In genomic region chr10:21521910-21522533, GRCh38 we compare ENCODE assay signal across 16 cellular contexts. TPM values are rescaled to one million over a fixed set of nuclear protein-coding genes. Genes with fewer than 3 reads are reported as not detected.
DNase-seq lines count a peak whose midpoint lies in the region; ATAC-seq and TF ChIP-seq lines count a peak whose summit lies in the region.
"Had no signal": no experiment of that assay in that cellular context is flagged by ENCODE, and none has a peak within 500 bp of the region (broad histone marks: within the 10 kb centered on the region; RNA-seq: fewer than 3 reads in every experiment).

No MANE protein-coding gene starts in this region.

- no peaks in the 10 kb centered on the region for H3K9me3 Mint-ChIP-seq in endodermal cell
- H3K9me3 Mint-ChIP-seq: activated CD4-positive, alpha-beta T cell treated with anti-CD3 and anti-CD28 coated beads, Interleukin-2, amount 10 ng/mL, durations not matched to agents 7 days and 5 days had no signal

- H4K8ac ChIP-seq in neuronal stem cell (ENCODE audit: low read depth, low read length) = no peak overlapping the region

- no peak overlapping the region for H4K91ac ChIP-seq in neuronal stem cell (ENCODE audit: low read depth, low read length, poor library complexity)

- H3K4me3 Mint-ChIP-seq in endodermal cell = no peak overlapping the region
- H3K4me3 Mint-ChIP-seq: activated CD4-positive, alpha-beta T cell treated with anti-CD3 and anti-CD28 coated beads, Interleukin-2, amount 10 ng/mL, durations not matched to agents 7 days and 5 days had no signal

- no peaks in the 10 kb centered on the region for H3K27me3 Mint-ChIP-seq in endodermal cell (ENCODE audit: insufficient read depth)

- no peak overlapping the region for H3K23ac ChIP-seq in neuronal stem cell (ENCODE audit: low read depth, low read length, poor library complexity)

- H3K9ac ChIP-seq in HUES48 (ENCODE audit: low read depth, low read length) = no peak overlapping the region
- no peak overlapping the region for H3K9ac ChIP-seq in endodermal cell (ENCODE audit: extremely low read depth, low read length, poor library complexity, severe bottlenecking)
- H3K9ac ChIP-seq in neuronal stem cell (ENCODE audit: low read depth, low read length, poor library complexity) = no peak overlapping the region

- H3K4me3 ChIP-seq in ACC112 (ENCODE audit: low read depth, low read length) (peak overlapping the region; percentile 11; the same call in 1 of the 2 replicates), HUES48 (ENCODE audit: low read depth, low read length) (peak overlapping the region; percentile 7; the same call in 1 of the 2 replicates), endodermal cell (ENCODE audit: low read length) (peak overlapping the region; percentile 69), neuronal stem cell (ENCODE audit: low read length in 2 of 2) (peak overlapping the region in 1 of 2 donors; percentile 16), gastroesophageal sphincter (no peak overlapping the region)

- H3K9me3 ChIP-seq in HUES48 (ENCODE audit: control insufficient read depth, insufficient read depth, low read length) (no peaks in the 10 kb centered on the region), endodermal cell (ENCODE audit: control insufficient read depth, low read length) (no peaks in the 10 kb centered on the region), neuronal stem cell (replicated peaks in 1 of 2; ENCODE audit: control insufficient read depth in 2 of 2, insufficient read depth in 1 of 2, low read depth in 1 of 2, low read length in 2 of 2) (no peaks in the 10 kb centered on the region), gastroesophageal sphincter (no peaks in the 10 kb centered on the region)

- no peak for TF ChIP-seq POLR2A in gastroesophageal sphincter (IDR thresholded peaks at IDR 0.05)
- no peak for TF ChIP-seq POLR2A in GM18505 (IDR thresholded peaks at IDR 0.05; ENCODE audit: borderline replicate concordance, extremely low read depth, insufficient read depth, insufficient read length)

- no peak overlapping the region for H3K4me2 ChIP-seq in neuronal stem cell (ENCODE audit: insufficient read depth, low read length, poor library complexity, severe bottlenecking)

- H3K27me3 ChIP-seq in ACC112 (ENCODE audit: insufficient read depth, low read length) (no peaks in the 10 kb centered on the region), HUES48 (ENCODE audit: control insufficient read depth, insufficient read depth, low read length) (peaks cover 37% of the 10 kb centered on the region), endodermal cell (ENCODE audit: control insufficient read depth, insufficient read depth, low read length, poor library complexity, severe bottlenecking) (no peaks in the 10 kb centered on the region), neuronal stem cell (ENCODE audit: control insufficient read depth in 3 of 3, insufficient read depth in 3 of 3, low read depth in 1 of 3, low read length in 3 of 3) (no peaks in the 10 kb centered on the region), gastroesophageal sphincter (no peaks in the 10 kb centered on the region)

- H3K36me3 ChIP-seq in ACC112 (ENCODE audit: insufficient read depth, low read length) (no peaks in the 10 kb centered on the region), HUES48 (ENCODE audit: control insufficient read depth, insufficient read depth, low read length) (no peaks in the 10 kb centered on the region), endodermal cell (ENCODE audit: control insufficient read depth, insufficient read depth, low read length) (peaks cover 10% of the 10 kb centered on the region), neuronal stem cell (replicated peaks in 1 of 2; ENCODE audit: control insufficient read depth in 2 of 2, insufficient read depth in 2 of 2, low read length in 2 of 2) (no peaks in the 10 kb centered on the region), gastroesophageal sphincter (no peaks in the 10 kb centered on the region)

- H3K4ac ChIP-seq in neuronal stem cell (ENCODE audit: low read length) = no peak overlapping the region

- H2AK5ac ChIP-seq in neuronal stem cell (ENCODE audit: low read depth, low read length) = no peak overlapping the region

- peaks cover 48% of the 10 kb centered on the region for H3K4me1 Mint-ChIP-seq in endodermal cell

- DNase-seq in endodermal cell (peak; percentile 38), neuronal stem cell (ENCODE audit: low spot score) (no peak), cerebellar nuclear complex (lab: John Stamatoyannopoulos, UW) (no peak), NCI-H774 (lab: John Stamatoyannopoulos, UW) (no peak)
- DNase-seq: activated CD4-positive, alpha-beta T cell treated with anti-CD3 and anti-CD28 coated beads, Interleukin-2, amount 10 ng/mL, durations not matched to agents 7 days and 5 days; activated CD8-positive, alpha-beta memory T cell treated with anti-CD3 and anti-CD28 coated beads, Interleukin-2, amount 50 U/mL, for 48 hours; activated gamma-delta T cell; amniotic stem cell; foreskin melanocyte; NCI-H2029; NCI-H510A treated with DMSO at 0.1 percent for 48 hours; PC-3 had no signal

- TF ChIP-seq CTCF in endodermal cell (conservative IDR thresholded peaks at IDR 0.05) (no peak), gastroesophageal sphincter (IDR thresholded peaks at IDR 0.05) (no peak)

- no peak overlapping the region for H2BK120ac ChIP-seq in neuronal stem cell (ENCODE audit: low read depth, low read length)

- no peak overlapping the region for H3K14ac ChIP-seq in neuronal stem cell (ENCODE audit: low read length)

- no peak overlapping the region for H2BK12ac ChIP-seq in neuronal stem cell (ENCODE audit: low read length)

- H3K36me3 Mint-ChIP-seq in endodermal cell (ENCODE audit: low read depth) = peaks cover 10% of the 10 kb centered on the region

- no peak for TF ChIP-seq EP300 in gastroesophageal sphincter (IDR thresholded peaks at IDR 0.05)

- H2BK5ac ChIP-seq in neuronal stem cell (ENCODE audit: low read length) = no peak overlapping the region

- no peak overlapping the region for H2BK15ac ChIP-seq in neuronal stem cell (ENCODE audit: low read length)

- no peaks in the 10 kb centered on the region for H3K79me2 ChIP-seq in ACC112 (ENCODE audit: control insufficient read depth, insufficient read depth, low read length, unreplicated experiment)

- H3K4me1 ChIP-seq in ACC112 (ENCODE audit: control insufficient read depth, insufficient read depth, low read length, unreplicated experiment) (peaks cover 25% of the 10 kb centered on the region), HUES48 (ENCODE audit: control insufficient read depth, insufficient read depth, low read length) (peaks cover 65% of the 10 kb centered on the region), endodermal cell (ENCODE audit: control insufficient read depth, insufficient read depth, low read length) (peaks cover 26% of the 10 kb centered on the region), neuronal stem cell (ENCODE audit: control insufficient read depth in 2 of 2, insufficient read depth in 1 of 2, low read depth in 1 of 2, low read length in 2 of 2) (peaks cover 6 to 30% of the 10 kb centered on the region in 2 donors), gastroesophageal sphincter (peaks cover 0 to 61% (median 4%) of the 10 kb centered on the region in 3 donors)

- H3K27ac ChIP-seq in ACC112 (ENCODE audit: low read depth, low read length) = no peak overlapping the region
- H3K27ac ChIP-seq in HUES48 (ENCODE audit: low read depth, low read length) = peak overlapping the region; percentile 99
- peak overlapping the region; percentile 34 for H3K27ac ChIP-seq in endodermal cell (ENCODE audit: low read depth, low read length)
- peak overlapping the region; percentile 78 for H3K27ac ChIP-seq in neuronal stem cell (replicated peaks; ENCODE audit: low read length)
- peak overlapping the region in 2 of 4 donors; percentile 98 to 99 for H3K27ac ChIP-seq in gastroesophageal sphincter

- WGBS in endodermal cell (ENCODE audit: insufficient coverage in 1 of 2, insufficient read length in 1 of 2), 2 experiments = 72% methylated on average over 2 of the region's 4 CpGs; no CpG with 5 or more reads in 1 of the 2 experiments
- WGBS in neuronal stem cell (ENCODE audit: extremely low coverage in 2 of 2, insufficient read length in 2 of 2, insufficient replicate concordance in 1 of 2), 2 donors = no CpG with 5 or more reads among the region's 4 CpGs
- 50 to 64% methylated on average over 4 of the region's 4 CpGs for WGBS in gastroesophageal sphincter (ENCODE audit: low coverage in 1 of 2), 2 donors

- no peak overlapping the region for H3K27ac Mint-ChIP-seq in endodermal cell
- H3K27ac Mint-ChIP-seq: activated CD4-positive, alpha-beta T cell treated with anti-CD3 and anti-CD28 coated beads, Interleukin-2, amount 10 ng/mL, durations not matched to agents 7 days and 5 days had no signal

- ATAC-seq in gastroesophageal sphincter (no peak), GM18505 (IDR thresholded peaks at IDR 0.05; ENCODE audit: unreplicated experiment) (no peak)
- ATAC-seq: PC-3 had no signal

- H3K18ac ChIP-seq in neuronal stem cell (ENCODE audit: low read length) = no peak overlapping the region

- H2AFZ ChIP-seq in ACC112 (ENCODE audit: low read length, unreplicated experiment) (peak overlapping the region; percentile 30), neuronal stem cell (ENCODE audit: low read length) (no peak overlapping the region)

- H3K79me1 ChIP-seq in neuronal stem cell (ENCODE audit: low read depth, low read length) = no peaks in the 10 kb centered on the region

RNA-seq across cellular contexts. Expression of gene SKIDA1, which starts 3.5 kb away (rescaled TPM):
- 10 to 100 TPM in 1 of 2 donors, 1 to 10 TPM in 1; 6.4 to 12.0 TPM for total RNA-seq in endodermal cell
- polyA plus RNA-seq in endodermal cell (2013, experiment 1 of 2) = 33.0 TPM
- polyA plus RNA-seq in endodermal cell (2013, experiment 2 of 2) = 33.2 TPM
- polyA plus RNA-seq in neuronal stem cell (2013, experiment 1 of 2) = 57.0 TPM
- polyA plus RNA-seq in neuronal stem cell (2013, experiment 2 of 2) = 57.0 TPM
- 1 to 10 TPM in 2 of 4 donors, under 1 TPM in 2; 0.74 to 6.5 (median 2.1) TPM for total RNA-seq in gastroesophageal sphincter

RNA-seq across cellular contexts. Expression of gene MLLT10, which starts 12.0 kb away (rescaled TPM):
- 10 to 100 TPM; 55.8 to 62.9 TPM for total RNA-seq in endodermal cell
- 48.0 TPM for polyA plus RNA-seq in endodermal cell (2013, experiment 1 of 2)
- polyA plus RNA-seq in endodermal cell (2013, experiment 2 of 2) = 47.7 TPM
- 43.4 TPM for polyA plus RNA-seq in neuronal stem cell (2013, experiment 1 of 2)
- polyA plus RNA-seq in neuronal stem cell (2013, experiment 2 of 2) = 44.9 TPM
- total RNA-seq in gastroesophageal sphincter = 10 to 100 TPM; 27.2 to 52.1 (median 39.0) TPM

Comparison
In these comparisons a context has a peak if more than half of its experiments do, and no peak if none do; other contexts are left out.
1. H3K4me3 ChIP-seq: peak in ACC112 (single experiment), HUES48 (single experiment) and endodermal cell (single experiment); none in gastroesophageal sphincter (0 of 2).